In the genomic region with DNA sequence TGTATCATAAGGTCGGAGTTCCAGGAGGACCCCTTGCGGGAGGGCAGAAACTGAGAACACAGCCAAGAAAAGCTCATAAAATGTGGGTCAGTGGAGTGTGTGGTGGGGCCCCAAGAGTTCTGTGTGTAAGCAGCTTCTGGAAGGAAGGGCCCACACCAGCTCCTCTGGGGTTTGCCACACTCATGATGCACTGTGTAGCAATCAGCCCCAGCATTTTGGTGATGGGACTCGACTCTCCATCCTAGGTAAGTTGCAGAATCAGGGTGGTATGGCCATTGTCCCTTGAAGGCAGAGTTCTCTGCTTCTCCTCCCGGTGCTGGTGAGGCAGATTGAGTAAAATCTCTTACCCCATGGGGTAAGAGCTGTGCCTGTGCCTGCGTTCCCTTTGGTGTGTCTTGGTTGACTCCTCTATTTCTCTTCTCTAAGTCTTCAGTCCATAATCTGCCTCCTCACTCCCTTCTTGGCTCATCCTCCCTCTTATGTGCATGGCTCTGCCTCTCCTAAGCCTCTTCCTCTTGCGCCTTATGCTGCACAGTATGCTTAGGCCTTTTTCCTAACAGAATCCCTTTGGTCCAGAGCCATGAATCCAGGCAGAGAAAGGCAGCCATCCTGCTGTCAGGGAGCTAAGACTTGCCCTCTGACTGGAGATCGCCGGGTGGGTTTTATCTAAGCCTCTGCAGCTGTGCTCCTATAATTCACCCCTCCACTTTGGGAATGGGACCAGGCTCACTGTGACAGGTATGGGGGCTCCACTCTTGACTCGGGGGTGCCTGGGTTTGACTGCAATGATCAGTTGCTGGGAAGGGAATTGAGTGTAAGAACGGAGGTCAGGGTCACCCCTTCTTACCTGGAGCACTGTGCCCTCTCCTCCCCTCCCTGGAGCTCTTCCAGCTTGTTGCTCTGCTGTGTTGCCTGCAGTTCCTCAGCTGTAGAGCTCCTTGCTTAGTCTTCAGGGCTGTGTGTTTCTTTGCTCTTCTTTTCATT, we compare ENCODE assay signal across 18 cellular contexts. TPM values are rescaled to one million over a fixed set of nuclear protein-coding genes. Genes with fewer than 3 reads are reported as not detected.
DNase-seq lines count a peak whose midpoint lies in the region; ATAC-seq and TF ChIP-seq lines count a peak whose summit lies in the region.
"Had no signal": no experiment of that assay in that cellular context is flagged by ENCODE, and none has a peak within 500 bp of the region (broad histone marks: within the 10 kb centered on the region; RNA-seq: fewer than 3 reads in every experiment).

No MANE protein-coding gene starts in this region.

- H3K27me3 Mint-ChIP-seq in activated naive CD4-positive, alpha-beta T cell treated with anti-CD3 and anti-CD28 coated beads, Interleukin-2, amount 50 U/mL, for 24 hours, result no peaks in the 10 kb centered on the region
- H3K27me3 Mint-ChIP-seq in activated T-cell treated with anti-CD3 and anti-CD28 coated beads, Interleukin-2, amount 50 U/mL, for 4 hours (ENCODE audit: low read depth), result no peaks in the 10 kb centered on the region
- H3K27me3 Mint-ChIP-seq in memory B cell, result no peaks in the 10 kb centered on the region

- H3K4me3 ChIP-seq in upper lobe of right lung, result peak overlapping the region; percentile 16
- H3K4me3 ChIP-seq: ascending aorta had no signal

- H3K27me3 ChIP-seq in upper lobe of right lung, result no peaks in the 10 kb centered on the region
- H3K27me3 ChIP-seq: ascending aorta had no signal

- peaks cover 41% of the 10 kb centered on the region for H3K36me3 Mint-ChIP-seq in activated naive CD4-positive, alpha-beta T cell treated with anti-CD3 and anti-CD28 coated beads, Interleukin-2, amount 50 U/mL, for 24 hours
- peaks cover 34% of the 10 kb centered on the region for H3K36me3 Mint-ChIP-seq in activated T-cell treated with anti-CD3 and anti-CD28 coated beads, Interleukin-2, amount 50 U/mL, for 4 hours (ENCODE audit: insufficient read depth)
- no peaks in the 10 kb centered on the region for H3K36me3 Mint-ChIP-seq in memory B cell

- intact Hi-C loops in upper lobe of right lung (cut with DNase I) (loop anchor here (10.0 kb wide), 1 partner anchor 164 kb away; no protein-coding TSS in a partner anchor), posterior cingulate gyrus (cut with DNase I) (no loop called here)

- no peaks in the 10 kb centered on the region for H3K9me3 Mint-ChIP-seq in activated naive CD4-positive, alpha-beta T cell treated with anti-CD3 and anti-CD28 coated beads, Interleukin-2, amount 50 U/mL, for 24 hours
- H3K9me3 Mint-ChIP-seq in activated T-cell treated with anti-CD3 and anti-CD28 coated beads, Interleukin-2, amount 50 U/mL, for 4 hours, result no peaks in the 10 kb centered on the region
- no peaks in the 10 kb centered on the region for H3K9me3 Mint-ChIP-seq in memory B cell
- H3K9me3 Mint-ChIP-seq: dendritic cell treated with granulocyte-macrophage colony-stimulating factor and Interleukin-4, amounts not matched to agents 40 ng/mL and 50 ng/mL, for 4 days; neural crest cell had no signal

- H3K9me3 ChIP-seq in upper lobe of right lung, result no peaks in the 10 kb centered on the region
- H3K9me3 ChIP-seq: ascending aorta had no signal

- H3K4me3 Mint-ChIP-seq in activated naive CD4-positive, alpha-beta T cell treated with anti-CD3 and anti-CD28 coated beads, Interleukin-2, amount 50 U/mL, for 24 hours, result peak overlapping the region; percentile 98
- H3K4me3 Mint-ChIP-seq in activated T-cell treated with anti-CD3 and anti-CD28 coated beads, Interleukin-2, amount 50 U/mL, for 4 hours, result peak overlapping the region; percentile 92
- peak overlapping the region; percentile 25 for H3K4me3 Mint-ChIP-seq in memory B cell
- H3K4me3 Mint-ChIP-seq: dendritic cell treated with granulocyte-macrophage colony-stimulating factor and Interleukin-4, amounts not matched to agents 40 ng/mL and 50 ng/mL, for 4 days; neural crest cell had no signal

- H3K4me1 ChIP-seq in upper lobe of right lung, result no peaks in the 10 kb centered on the region
- H3K4me1 ChIP-seq: ascending aorta had no signal

- peaks cover 27% of the 10 kb centered on the region for H3K4me1 Mint-ChIP-seq in activated naive CD4-positive, alpha-beta T cell treated with anti-CD3 and anti-CD28 coated beads, Interleukin-2, amount 50 U/mL, for 24 hours
- H3K4me1 Mint-ChIP-seq in activated T-cell treated with anti-CD3 and anti-CD28 coated beads, Interleukin-2, amount 50 U/mL, for 4 hours (ENCODE audit: low read depth), result peaks cover 26% of the 10 kb centered on the region
- H3K4me1 Mint-ChIP-seq in memory B cell, result peaks cover 38% of the 10 kb centered on the region

- no peak for ATAC-seq in activated T-cell treated with anti-CD3 and anti-CD28 coated beads, Interleukin-2, amount 50 U/mL, for 4 hours
- ATAC-seq in memory B cell (ENCODE audit: low read depth) (no peak), upper lobe of right lung (no peak), GM21717 (IDR thresholded peaks at IDR 0.05; ENCODE audit: unreplicated experiment) (no peak)
- ATAC-seq: left ventricle myocardium superior had no signal

- no peak overlapping the region for H3K27ac ChIP-seq in upper lobe of right lung
- H3K27ac ChIP-seq: ascending aorta, RWPE1 had no signal

- H3K27ac Mint-ChIP-seq in activated naive CD4-positive, alpha-beta T cell treated with anti-CD3 and anti-CD28 coated beads, Interleukin-2, amount 50 U/mL, for 24 hours, result peak overlapping the region; percentile 99
- H3K27ac Mint-ChIP-seq in memory B cell, result peak overlapping the region; percentile 3
- H3K27ac Mint-ChIP-seq: dendritic cell treated with granulocyte-macrophage colony-stimulating factor and Interleukin-4, amounts not matched to agents 40 ng/mL and 50 ng/mL, for 4 days had no signal

- no peak for DNase-seq in activated naive CD4-positive, alpha-beta T cell treated with Interleukin-2 at 50 U/mL for 16 hours
- no peak for DNase-seq in activated T-cell treated with anti-CD3 and anti-CD28 coated beads, Interleukin-2, amount 50 U/mL, for 4 hours
- no peak for DNase-seq in memory B cell (ENCODE audit: low spot score in 2 of 2)
- no peak for DNase-seq in upper lobe of right lung
- no peak for DNase-seq in posterior cingulate gyrus
- no peak for DNase-seq in NCI-H2107 treated with DMSO at 0.1 percent for 48 hours (lab: John Stamatoyannopoulos, UW; ENCODE audit: unreplicated experiment)
- DNase-seq: IMR-90, left ventricle myocardium superior, NCI-H1417, NCI-H510A, substantia nigra, T-helper 9 cell had no signal

- no peaks in the 10 kb centered on the region for H3K36me3 ChIP-seq in upper lobe of right lung
- H3K36me3 ChIP-seq: ascending aorta had no signal

- TF ChIP-seq CTCF in upper lobe of right lung (IDR thresholded peaks at IDR 0.05), result no peak

RNA-seq across cellular contexts. Expression of gene PRSS2, which starts 17.8 kb away (rescaled TPM):
- 10 to 100 TPM; 18.0 to 30.0 (median 25.2) TPM for total RNA-seq in activated T-cell treated with anti-CD3 and anti-CD28 coated beads, Interleukin-2, amount 50 U/mL, for 4 hours
- not detected for total RNA-seq in upper lobe of right lung
- total RNA-seq: ascending aorta, IMR-90, left ventricle myocardium superior, neural crest cell had no signal

RNA-seq across cellular contexts. Expression of gene PRSS1, which starts 39.3 kb away (rescaled TPM):
- total RNA-seq in activated T-cell treated with anti-CD3 and anti-CD28 coated beads, Interleukin-2, amount 50 U/mL, for 4 hours, result 10 to 100 TPM in 1 of 3 donors, 1 to 10 TPM in 2; 6.6 to 11.7 (median 9.2) TPM
- total RNA-seq in upper lobe of right lung, result not detected
- total RNA-seq: ascending aorta, IMR-90, left ventricle myocardium superior, neural crest cell had no signal

Comparison
In these comparisons a context has a peak if more than half of its experiments do, and no peak if none do; other contexts are left out.
1. H3K4me3 Mint-ChIP-seq: peak in every context shown above with its lines; median percentile 98 in activated naive CD4-positive, alpha-beta T cell treated with anti-CD3 and anti-CD28 coated beads, Interleukin-2, amount 50 U/mL, for 24 hours; 92 in activated T-cell treated with anti-CD3 and anti-CD28 coated beads, Interleukin-2, amount 50 U/mL, for 4 hours; 25 in memory B cell.
2. RNA of gene PRSS2, which starts 17.8 kb away (total RNA-seq): 18.0 to 30.0 TPM in activated T-cell treated with anti-CD3 and anti-CD28 coated beads, Interleukin-2, amount 50 U/mL, for 4 hours; not detected in upper lobe of right lung (single experiment); every median in the first group is over 10 times any median in the second.